8 cellular contexts compared by ENCODE assay signal in the genomic region with DNA sequence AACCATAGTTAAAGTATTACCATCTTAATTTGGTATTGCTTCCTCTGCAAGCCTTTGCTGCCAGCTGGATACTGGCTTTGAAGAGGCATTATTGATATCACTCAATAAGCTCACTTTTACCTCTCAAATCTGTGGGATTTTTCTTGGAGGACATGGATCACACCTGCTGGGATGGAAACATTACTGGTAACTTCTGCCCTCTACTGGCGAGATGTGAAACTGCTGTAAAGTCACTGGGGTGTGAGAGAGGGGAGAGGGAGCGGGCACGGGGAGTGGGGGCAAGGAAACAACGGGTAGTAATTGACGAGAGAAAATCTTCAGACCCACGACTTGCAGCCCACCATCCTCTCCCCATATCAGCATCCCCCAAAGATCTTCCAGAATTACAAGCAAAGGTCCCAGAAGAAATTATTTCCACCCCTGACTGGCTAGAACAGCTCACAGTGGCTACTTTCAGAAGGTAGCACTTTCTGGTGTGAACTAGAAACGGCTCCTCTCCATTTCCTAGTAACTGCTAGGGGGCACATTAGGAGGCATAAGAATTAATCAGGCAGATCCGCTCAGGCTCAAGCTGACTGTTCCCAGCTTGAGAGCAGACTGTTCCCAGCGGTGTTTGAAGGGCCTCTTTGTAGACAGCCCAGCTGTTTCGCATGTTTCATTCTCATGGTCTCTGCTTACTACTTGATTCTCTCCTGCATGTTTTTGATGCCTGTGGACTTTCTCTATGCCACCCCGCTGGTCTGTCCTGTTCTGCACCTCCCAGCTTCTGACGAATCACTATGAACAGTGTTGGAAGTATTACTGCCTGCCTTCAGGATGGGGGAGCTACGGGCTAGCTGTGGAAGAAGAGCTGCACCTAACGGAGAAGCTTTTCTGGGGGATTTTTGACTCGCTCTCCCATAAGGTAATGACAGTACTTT.
DNase-seq lines count a peak whose midpoint lies in the region; ATAC-seq lines count a peak whose summit lies in the region.

No MANE protein-coding gene starts in this region.

- no peak overlapping the region for H3K27ac Mint-ChIP-seq in T-helper 17 cell

- H3K4me1 ChIP-seq in NT2/D1 (ENCODE audit: insufficient read depth, insufficient read length) = peaks cover 4% of the 10 kb centered on the region

- no peak overlapping the region for H3K9ac ChIP-seq in NT2/D1 (ENCODE audit: insufficient read length, low read depth)

- H3K4me3 Mint-ChIP-seq in T-helper 17 cell = no peak overlapping the region

- no peaks in the 10 kb centered on the region for H3K36me3 Mint-ChIP-seq in T-helper 17 cell (ENCODE audit: low read depth)

- no peak overlapping the region for H3K4me3 ChIP-seq in NT2/D1 (ENCODE audit: insufficient read length, low read depth)
- peak overlapping the region; percentile 6; the same call in 1 of the 2 replicates for H3K4me3 ChIP-seq in iPS-18c (ENCODE audit: insufficient read depth, low read depth, low read length)

- no peaks in the 10 kb centered on the region for H3K36me3 ChIP-seq in NT2/D1 (ENCODE audit: insufficient read depth, insufficient read length, low read length)

- H3K9me3 ChIP-seq in NT2/D1 (ENCODE audit: insufficient read depth, low read length) (no peaks in the 10 kb centered on the region), iPS-18c (ENCODE audit: control insufficient read depth, insufficient read depth, low read length) (no peaks in the 10 kb centered on the region), T-helper 17 cell (ENCODE audit: control insufficient read depth, low read length, poor library complexity, severe bottlenecking) (no peaks in the 10 kb centered on the region)

- H3K27me3 ChIP-seq in NT2/D1 (ENCODE audit: insufficient read depth, insufficient read length) = no peaks in the 10 kb centered on the region

- H3K4me1 Mint-ChIP-seq in T-helper 17 cell = peaks cover 5% of the 10 kb centered on the region

- peaks cover 5% of the 10 kb centered on the region for H3K27me3 Mint-ChIP-seq in T-helper 17 cell

- no peak for ATAC-seq in T-helper 17 cell

- peak; percentile 52 for DNase-seq in Ammon's horn (ENCODE audit: low spot score)
- peak; percentile 32 for DNase-seq in GM19240 (ENCODE audit: insufficient read length, low spot score)
- DNase-seq in NT2/D1 (ENCODE audit: low read depth, low spot score) = peak; percentile 9
- DNase-seq in astrocyte of the hippocampus (ENCODE audit: low read depth, low spot score) = peak; percentile 65
- DNase-seq in stimulated activated CD8-positive, alpha-beta memory T cell treated with anti-CD3 and anti-CD28 coated beads, Interleukin-12 subunit alpha, Interleukin-12 subunit beta, amount 100 ng/mL, for 1 hour (ENCODE audit: low read depth) = peak; percentile 3
- DNase-seq in GF-D8 (lab: John Stamatoyannopoulos, UW) = no peak
- no peak for DNase-seq in T-helper 17 cell

Comparison
In these comparisons a context has a peak if more than half of its experiments do, and no peak if none do; other contexts are left out.
1. DNase-seq: peak in Ammon's horn (single experiment), GM19240 (single experiment), NT2/D1 (single experiment), astrocyte of the hippocampus (single experiment) and stimulated activated CD8-positive, alpha-beta memory T cell treated with anti-CD3 and anti-CD28 coated beads, Interleukin-12 subunit alpha, Interleukin-12 subunit beta, amount 100 ng/mL, for 1 hour (single experiment); none in GF-D8 (single experiment) and T-helper 17 cell (0 of 3).